Comparison of ENCODE assay signal across 1 cellular context in the genomic region with DNA sequence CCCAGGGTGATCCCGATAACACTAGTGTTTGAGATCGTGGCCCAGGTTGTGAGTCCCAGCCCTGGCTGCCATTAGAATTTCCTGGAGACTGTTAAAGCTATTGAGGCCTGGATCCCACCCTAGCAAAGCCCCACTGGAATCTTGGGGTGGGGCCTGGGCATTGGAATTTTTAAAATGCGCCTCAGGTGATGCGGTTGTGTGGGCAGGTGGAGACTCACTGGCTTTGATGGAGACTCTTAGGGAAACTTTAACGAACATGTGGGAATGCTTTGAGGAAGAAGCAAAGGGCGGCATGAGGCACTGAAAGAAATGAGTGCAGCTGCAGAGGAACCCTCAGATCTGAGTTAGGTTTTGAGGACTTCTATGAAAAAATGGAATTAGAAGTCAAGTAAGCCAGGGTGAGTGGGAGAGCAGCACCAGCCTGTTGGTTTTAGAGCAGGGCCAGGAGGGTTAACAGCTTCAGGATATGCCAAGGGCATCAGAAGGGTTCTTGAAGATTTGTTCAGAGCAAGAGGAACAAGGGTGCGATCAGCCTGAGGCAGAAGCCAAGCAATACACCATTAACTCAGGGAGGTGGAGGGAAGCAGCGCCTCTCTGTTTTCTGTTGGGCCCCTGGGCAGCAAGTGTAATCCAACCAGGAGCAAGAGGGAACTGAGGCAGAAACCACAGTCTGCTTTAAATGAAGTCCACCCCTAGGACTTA.
TF ChIP-seq lines count a peak whose summit lies in the region.

No MANE protein-coding gene starts in this region.

TF ChIP-seq in H1, 55 proteins besides CTCF, POLR2A, EP300 and RAD21:
- TF ChIP-seq SIX5 (IDR thresholded peaks at IDR 0.05; ENCODE audit: low read depth, low read length) (no peak), CBX8 (IDR thresholded peaks at IDR 0.05; ENCODE audit: borderline replicate concordance, low read depth, low read length) (no peak), POU5F1 (IDR thresholded peaks at IDR 0.05; ENCODE audit: low read depth, low read length) (no peak), CHD2 (IDR thresholded peaks at IDR 0.05; ENCODE audit: low read length) (no peak)
- TF ChIP-seq, protein P1, sequence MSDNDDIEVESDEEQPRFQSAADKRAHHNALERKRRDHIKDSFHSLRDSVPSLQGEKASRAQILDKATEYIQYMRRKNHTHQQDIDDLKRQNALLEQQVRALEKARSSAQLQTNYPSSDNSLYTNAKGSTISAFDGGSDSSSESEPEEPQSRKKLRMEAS (IDR thresholded peaks at IDR 0.05), result no peak
